In the genomic region with DNA sequence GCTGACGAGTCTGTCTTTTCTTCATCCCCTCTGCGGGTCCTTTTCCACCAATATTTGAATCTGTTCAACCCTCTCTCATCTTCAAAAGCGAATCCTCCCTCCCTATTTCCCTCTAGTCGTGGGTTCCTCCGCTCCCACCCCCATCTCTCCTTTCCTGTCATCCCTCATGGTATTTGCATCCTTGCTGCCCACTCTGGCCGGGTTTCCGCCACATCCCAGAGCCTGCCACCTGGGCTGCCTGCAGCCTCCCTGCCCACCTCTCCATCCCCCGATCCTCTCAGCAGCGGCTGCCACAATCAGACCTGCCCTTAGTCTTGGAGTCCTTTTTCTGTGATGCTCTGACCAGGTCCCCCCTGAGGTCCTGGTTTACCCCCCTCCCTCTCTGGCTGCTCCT, we compare ENCODE assay signal across 1 cellular context.
TF ChIP-seq lines count a peak whose summit lies in the region.

No MANE protein-coding gene starts in this region.

TF ChIP-seq in IMR-90, 13 proteins besides CTCF, POLR2A, EP300 and RAD21:
- TF ChIP-seq CHD1 (IDR thresholded peaks at IDR 0.05; ENCODE audit: low read depth, low read length) (no peak), MXI1 (IDR thresholded peaks at IDR 0.05; ENCODE audit: borderline replicate concordance, low read depth, low read length) (no peak)
